Comparison of ENCODE assay signal across 8 cellular contexts in genomic region chr1:177181631-177182291, GRCh38. TPM values are rescaled to one million over a fixed set of nuclear protein-coding genes. Genes with fewer than 3 reads are reported as not detected.
DNase-seq lines count a peak whose midpoint lies in the region; ATAC-seq and TF ChIP-seq lines count a peak whose summit lies in the region.

No MANE protein-coding gene starts in this region.

- TF ChIP-seq CTCF in GM20000 (IDR thresholded peaks at IDR 0.05; ENCODE audit: extremely low read depth, missing control alignments) (peak; percentile 63), left ventricle myocardium inferior (IDR thresholded peaks at IDR 0.05; ENCODE audit: borderline replicate concordance) (peak; percentile 89), psoas muscle (IDR thresholded peaks at IDR 0.05) (peak; percentile 79)

- H3K9me3 ChIP-seq in left ventricle myocardium inferior (replicated peaks) (peaks cover 2% of the 10 kb centered on the region), psoas muscle (no peaks in the 10 kb centered on the region)

- intact Hi-C loops in left ventricle myocardium inferior (cut with micrococcal nuclease): loop anchor here (5.0 to 10.0 kb wide), 2 partner anchors 63 to 284 kb away; no protein-coding TSS in a partner anchor
- intact Hi-C loops in psoas muscle (cut with DNase I): loop anchor here (1.0 to 5.0 kb wide), 3 partner anchors 229 to 285 kb away; no protein-coding TSS in a partner anchor

- peaks cover 16% of the 10 kb centered on the region for H3K27me3 Mint-ChIP-seq in activated naive CD8-positive, alpha-beta T cell

- H3K36me3 ChIP-seq in left ventricle myocardium inferior (no peaks in the 10 kb centered on the region), psoas muscle (ENCODE audit: insufficient read depth in 1 of 2, low read depth in 1 of 2) (no peaks in the 10 kb centered on the region)

- peak overlapping the region; percentile 40 for H3K4me3 Mint-ChIP-seq in activated naive CD8-positive, alpha-beta T cell

- H3K9me3 Mint-ChIP-seq in activated naive CD8-positive, alpha-beta T cell (ENCODE audit: low read depth): no peaks in the 10 kb centered on the region

- H3K4me1 ChIP-seq in left ventricle myocardium inferior (peaks cover 7% of the 10 kb centered on the region), psoas muscle (no peaks in the 10 kb centered on the region)

- H3K4me3 ChIP-seq in left ventricle myocardium inferior (peak overlapping the region; percentile 42), psoas muscle (peak overlapping the region; percentile 49)

- H3K4me1 Mint-ChIP-seq in activated naive CD8-positive, alpha-beta T cell (ENCODE audit: low read depth): peaks cover 9% of the 10 kb centered on the region

- H3K27me3 ChIP-seq in left ventricle myocardium inferior (ENCODE audit: low read depth): peaks cover 88% of the 10 kb centered on the region
- peaks cover 3 to 12% (median 6%) of the 10 kb centered on the region in 3 donors for H3K27me3 ChIP-seq in psoas muscle (ENCODE audit: insufficient read depth in 3 of 3, low read length in 2 of 3)

- no peak overlapping the region for H3K27ac Mint-ChIP-seq in activated naive CD8-positive, alpha-beta T cell

- 0 to 2% (median 1%) methylated on average over 28 to 32 of the region's 32 CpGs for WGBS in psoas muscle, 3 donors

- no peaks in the 10 kb centered on the region for H3K36me3 Mint-ChIP-seq in activated naive CD8-positive, alpha-beta T cell

- ATAC-seq in HG03520 (IDR thresholded peaks at IDR 0.05; ENCODE audit: unreplicated experiment): peak; percentile 94
- ATAC-seq in psoas muscle: peak; percentile 71 to 92 (median 88)

- DNase-seq in Daoy (ENCODE audit: low read depth) (peak; percentile 74), GM20000 (ENCODE audit: low spot score) (peak; percentile 74), NCI-H774 (lab: John Stamatoyannopoulos, UW) (peak; percentile 64), left ventricle myocardium inferior (peak; percentile 47), psoas muscle (peak; percentile 53 to 70), NCI-H2196 treated with DMSO at 0.1 percent for 48 hours (lab: John Stamatoyannopoulos, UW; ENCODE audit: unreplicated experiment) (no peak)

- no peak overlapping the region for H3K27ac ChIP-seq in left ventricle myocardium inferior (replicated peaks)
- no peak overlapping the region for H3K27ac ChIP-seq in psoas muscle

RNA-seq across cellular contexts. Expression of gene BRINP2, which starts 11.0 kb away (rescaled TPM):
- total RNA-seq in Daoy (2014; rRNA removed; shearing (Covaris generic)): 0.69 and 0.74 TPM in 2 replicates
- total RNA-seq in left ventricle myocardium inferior (0.66 TPM), psoas muscle (under 1 TPM in 2 of 4 donors, not detected in 2; 0.27 to 0.38 TPM)
- polyA plus RNA-seq in psoas muscle: under 1 TPM in 2 of 3 donors, not detected in 1; 0.04 to 0.20 TPM

RNA-seq across cellular contexts. Expression of gene ASTN1, which starts 17.2 kb away (rescaled TPM):
- total RNA-seq in Daoy (2014; rRNA removed; shearing (Covaris generic)): 2.0 and 4.5 TPM in 2 replicates
- total RNA-seq in left ventricle myocardium inferior: 0.33 TPM
- total RNA-seq in psoas muscle: under 1 TPM; 0.04 to 0.51 (median 0.21) TPM
- under 1 TPM in 2 of 3 donors, not detected in 1; 0.03 to 0.04 TPM for polyA plus RNA-seq in psoas muscle
